8 cellular contexts compared by ENCODE assay signal in the genomic region with DNA sequence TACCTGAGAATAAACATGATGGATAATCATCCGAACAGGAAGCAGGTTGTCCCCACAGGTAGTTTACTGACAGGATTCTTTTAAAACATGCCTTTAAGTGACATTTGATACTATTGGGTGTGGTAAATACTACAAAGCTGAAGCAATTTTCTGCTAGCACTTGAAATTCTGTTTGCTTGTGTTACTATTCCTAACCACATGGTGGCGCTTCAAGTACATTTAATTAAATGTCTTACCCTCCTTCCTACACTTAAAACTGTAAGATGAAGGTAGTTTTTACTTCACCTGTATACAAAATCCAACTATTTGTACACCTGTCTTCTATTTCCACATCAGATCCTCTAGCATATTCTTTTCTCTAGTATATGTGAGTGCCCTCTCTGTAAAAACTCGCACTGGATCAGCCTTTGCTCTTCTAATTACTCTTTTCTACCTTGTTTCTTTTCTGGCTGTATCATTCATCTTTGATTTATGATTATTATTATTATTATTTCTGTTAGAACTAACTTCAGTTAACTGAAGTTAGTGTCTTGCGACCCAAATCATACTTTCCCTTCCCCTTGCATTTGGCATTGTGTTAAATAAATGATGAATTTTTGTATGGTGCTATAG. TPM values are rescaled to one million over a fixed set of nuclear protein-coding genes. Genes with fewer than 3 reads are reported as not detected.
DNase-seq lines count a peak whose midpoint lies in the region; ATAC-seq and TF ChIP-seq lines count a peak whose summit lies in the region.

No MANE protein-coding gene starts in this region.

- no peaks in the 10 kb centered on the region for H3K79me1 ChIP-seq in mesendoderm (ENCODE audit: low read length)

- no peak overlapping the region for H4K8ac ChIP-seq in mesendoderm (ENCODE audit: low read depth, low read length)

- no peak overlapping the region for H3K4me3 ChIP-seq in mesendoderm (ENCODE audit: low read length)

- ATAC-seq in GM18861 (IDR thresholded peaks at IDR 0.05; ENCODE audit: unreplicated experiment), result no peak

- no peak overlapping the region for H3K56ac ChIP-seq in mesendoderm (ENCODE audit: low read length)

- no peak overlapping the region for H2BK15ac ChIP-seq in mesendoderm (replicated peaks; ENCODE audit: low read depth)

- no peak overlapping the region for H3K9ac ChIP-seq in mesendoderm (ENCODE audit: low read length)

- no peaks in the 10 kb centered on the region for H3K4me1 ChIP-seq in mesendoderm (ENCODE audit: control insufficient read depth, low read depth, low read length)

- no peak overlapping the region for H2BK120ac ChIP-seq in mesendoderm (ENCODE audit: low read depth, low read length)

- no peak overlapping the region for H3K4ac ChIP-seq in mesendoderm (ENCODE audit: low read depth, low read length)

- H3K79me2 ChIP-seq in mesendoderm (ENCODE audit: control insufficient read depth, insufficient read depth, low read length), result no peaks in the 10 kb centered on the region

- H3K36me3 ChIP-seq in mesendoderm (ENCODE audit: control insufficient read depth, insufficient read depth, low read length), result no peaks in the 10 kb centered on the region

- in situ Hi-C loops in GM13977 (cut with MboI; ENCODE audit: low pct_unique_long_range_greater_than_20kb, low sequenced_read_pairs, unreplicated experiment), result loop anchor here (25.0 kb wide), 1 partner anchor 355 kb away; no protein-coding TSS in a partner anchor

- no peak overlapping the region for H2BK5ac ChIP-seq in mesendoderm (ENCODE audit: low read length)

- TF ChIP-seq CTCF in GM13977 (IDR thresholded peaks at IDR 0.05; ENCODE audit: extremely low read depth, insufficient read depth, missing control alignments), result peak; percentile 65

- no peak overlapping the region for H4K5ac ChIP-seq in mesendoderm (ENCODE audit: low read length)

- H2AK5ac ChIP-seq in mesendoderm (ENCODE audit: low read length), result no peak overlapping the region

- DNase-seq in CMK (ENCODE audit: low read depth), result peak; percentile 14
- no peak for DNase-seq in GM13977 (ENCODE audit: low spot score)
- DNase-seq in NOMO-1 treated with DMSO at 0.1 percent for 48 hours (lab: John Stamatoyannopoulos, UW; ENCODE audit: unreplicated experiment), result peak; percentile 42
- DNase-seq in cerebellum (ENCODE audit: low spot score), result peak; percentile 8
- DNase-seq in mesendoderm, result peak; percentile 55
- DNase-seq in activated effector memory CD4-positive, alpha-beta T cell treated with anti-CD3 and anti-CD28 coated beads, Interleukin-2, amount 50 U/mL, for 16 hours, result no peak
- DNase-seq in mesenteric fat pad (ENCODE audit: low spot score), result no peak

- no peak overlapping the region for H3K27ac ChIP-seq in mesendoderm (ENCODE audit: low read depth, low read length)

- no peak overlapping the region for H3K23ac ChIP-seq in mesendoderm (ENCODE audit: low read length)

- H3K4me2 ChIP-seq in mesendoderm (ENCODE audit: low read length), result no peak overlapping the region

- H3K18ac ChIP-seq in mesendoderm (ENCODE audit: low read length), result no peak overlapping the region

- H3K27me3 ChIP-seq in mesendoderm (ENCODE audit: insufficient read depth, low read length, poor library complexity), result no peaks in the 10 kb centered on the region

- no CpG with 5 or more reads among the region's 4 CpGs for WGBS in mesendoderm (ENCODE audit: extremely low coverage, insufficient coverage, low lambda C conversion rate)

RNA-seq across cellular contexts. Expression of gene SLC25A46, which starts 18.4 kb away (rescaled TPM):
- total RNA-seq in cerebellum (108 TPM), mesenteric fat pad (48.3 TPM)
- polyA plus RNA-seq in mesendoderm (2013, experiment 1 of 2), result 19.4 TPM
- 19.8 TPM for polyA plus RNA-seq in mesendoderm (2013, experiment 2 of 2)

RNA-seq across cellular contexts. Expression of gene TMEM232, which starts 30.8 kb away (rescaled TPM):
- total RNA-seq in cerebellum (27.9 TPM), mesenteric fat pad (2.5 TPM)
- 1.1 TPM for polyA plus RNA-seq in mesendoderm (2013, experiment 1 of 2)
- polyA plus RNA-seq in mesendoderm (2013, experiment 2 of 2), result 1.3 TPM

Comparison
In these comparisons a context has a peak if more than half of its experiments do, and no peak if none do; other contexts are left out.
1. DNase-seq: peak in CMK (single experiment), NOMO-1 treated with DMSO at 0.1 percent for 48 hours (single experiment), cerebellum (single experiment) and mesendoderm (single experiment); none in GM13977 (single experiment), activated effector memory CD4-positive, alpha-beta T cell treated with anti-CD3 and anti-CD28 coated beads, Interleukin-2, amount 50 U/mL, for 16 hours (single experiment) and mesenteric fat pad (single experiment).